13 cellular contexts compared by ENCODE assay signal in genomic region chr4:138650917-138651564, GRCh38.
DNase-seq lines count a peak whose midpoint lies in the region; ATAC-seq lines count a peak whose summit lies in the region.
"Had no signal": no experiment of that assay in that cellular context is flagged by ENCODE, and none has a peak within 500 bp of the region (broad histone marks: within the 10 kb centered on the region; RNA-seq: fewer than 3 reads in every experiment).

No MANE protein-coding gene starts in this region.

- H3K27me3 Mint-ChIP-seq in T-helper 17 cell, result no peaks in the 10 kb centered on the region
- H3K27me3 Mint-ChIP-seq: IgD-negative memory B cell had no signal

- H3K4me1 Mint-ChIP-seq in T-helper 17 cell, result peaks cover 2% of the 10 kb centered on the region
- H3K4me1 Mint-ChIP-seq: activated T-helper 17 cell treated with anti-CD3 and anti-CD28 coated beads, Interleukin-2, amount 50 U/mL, for 72 hours; IgD-negative memory B cell had no signal

- in situ Hi-C loops in Caki2 (cut with HindIII; ENCODE audit: low pct_unique_long_range_greater_than_20kb, low sequenced_read_pairs), result no loop called here

- no peak overlapping the region for H3K4me3 Mint-ChIP-seq in T-helper 17 cell
- H3K4me3 Mint-ChIP-seq: activated T-helper 17 cell treated with anti-CD3 and anti-CD28 coated beads, Interleukin-2, amount 50 U/mL, for 72 hours; IgD-negative memory B cell had no signal

- no peaks in the 10 kb centered on the region for H3K36me3 Mint-ChIP-seq in T-helper 17 cell (ENCODE audit: low read depth)
- H3K36me3 Mint-ChIP-seq: IgD-negative memory B cell had no signal

- peak; percentile 76 for DNase-seq in Caki2 (ENCODE audit: low read depth)
- DNase-seq in SIG-M5 (lab: John Stamatoyannopoulos, UW), result peak; percentile 20
- DNase-seq in glomerular visceral epithelial cell (ENCODE audit: extremely low spot score), result peak; percentile 97
- DNase-seq in left lobe of liver (ENCODE audit: low spot score), result no peak
- no peak for DNase-seq in T-helper 17 cell
- no peak for DNase-seq in GOT3 (lab: John Stamatoyannopoulos, UW)
- DNase-seq: foreskin melanocyte, occipital lobe had no signal

- no peak overlapping the region for H3K27ac Mint-ChIP-seq in T-helper 17 cell
- H3K27ac Mint-ChIP-seq: activated T-helper 17 cell treated with anti-CD3 and anti-CD28 coated beads, Interleukin-2, amount 50 U/mL, for 72 hours had no signal

- no peaks in the 10 kb centered on the region for H3K9me3 ChIP-seq in T-helper 17 cell (ENCODE audit: control insufficient read depth, low read length, poor library complexity, severe bottlenecking)
- H3K9me3 ChIP-seq: SJSA1 had no signal

- peak; percentile 50 for ATAC-seq in HG02642 (IDR thresholded peaks at IDR 0.05; ENCODE audit: poor library complexity, unreplicated experiment)
- no peak for ATAC-seq in HG02981 (IDR thresholded peaks at IDR 0.05; ENCODE audit: unreplicated experiment)
- no peak for ATAC-seq in left lobe of liver
- ATAC-seq in T-helper 17 cell, result no peak
- ATAC-seq: activated T-helper 17 cell treated with anti-CD3 and anti-CD28 coated beads, Interleukin-2, amount 50 U/mL, for 72 hours had no signal

Comparison
In these comparisons a context has a peak if more than half of its experiments do, and no peak if none do; other contexts are left out.
1. DNase-seq: peak in Caki2 (single experiment), SIG-M5 (single experiment) and glomerular visceral epithelial cell (single experiment); none in left lobe of liver (single experiment), T-helper 17 cell (0 of 3) and GOT3 (single experiment).